8 cellular contexts compared by ENCODE assay signal in genomic region chr14:58637391-58638230, GRCh38. TPM values are rescaled to one million over a fixed set of nuclear protein-coding genes. Genes with fewer than 3 reads are reported as not detected.
DNase-seq lines count a peak whose midpoint lies in the region; ATAC-seq and TF ChIP-seq lines count a peak whose summit lies in the region.

DACT1 (plus strand) TSS chr14:58637962; CDS start chr14:58638203, 241 bp downstream.

- H3K4me1 Mint-ChIP-seq in activated naive CD4-positive, alpha-beta T cell treated with anti-CD3 and anti-CD28 coated beads, Interleukin-2, amount 10 ng/mL, durations not matched to agents 7 days and 5 days = peaks cover 57% of the 10 kb centered on the region

- H3K36me3 Mint-ChIP-seq in activated naive CD4-positive, alpha-beta T cell treated with anti-CD3 and anti-CD28 coated beads, Interleukin-2, amount 10 ng/mL, durations not matched to agents 7 days and 5 days = peaks cover 27% of the 10 kb centered on the region

- WGBS in upper lobe of left lung, 2 donors = 0% methylated on average over 19 to 36 of the region's 94 CpGs

- peak; percentile 36 for DNase-seq in SIG-M5 treated with dmso at 0.1 percent for 504 hours (lab: John Stamatoyannopoulos, UW; ENCODE audit: unreplicated experiment)
- no peak for DNase-seq in SIG-M5 (lab: John Stamatoyannopoulos, UW)
- DNase-seq in NT2/D1 (ENCODE audit: low read depth, low spot score) = no peak
- peak; percentile 84 for DNase-seq in activated naive CD4-positive, alpha-beta T cell treated with anti-CD3 and anti-CD28 coated beads, Interleukin-2, amount 10 ng/mL, durations not matched to agents 7 days and 5 days
- DNase-seq in glomerular endothelial cell (ENCODE audit: extremely low read depth, low read depth, low spot score) = peak; percentile 31
- peak in 1 of 2 donors; percentile 93 for DNase-seq in upper lobe of left lung

- peak; percentile 75 for ATAC-seq in HG02798 (IDR thresholded peaks at IDR 0.05; ENCODE audit: poor library complexity, unreplicated experiment)
- peak; percentile 34 to 85 for ATAC-seq in upper lobe of left lung (ENCODE audit: low FRiP score in 2 of 2)

- H3K36me3 ChIP-seq in NT2/D1 (ENCODE audit: insufficient read depth, insufficient read length, low read length) (peaks cover 27% of the 10 kb centered on the region), neutrophil (no peaks in the 10 kb centered on the region), upper lobe of left lung (peaks cover 0 to 8% (median 0%) of the 10 kb centered on the region in 4 donors)

- H3K9me3 Mint-ChIP-seq in activated naive CD4-positive, alpha-beta T cell treated with anti-CD3 and anti-CD28 coated beads, Interleukin-2, amount 10 ng/mL, durations not matched to agents 7 days and 5 days = no peaks in the 10 kb centered on the region

- peak within 1 kb of the TSS; percentile 68 for H3K4me3 ChIP-seq in NT2/D1 (ENCODE audit: insufficient read length, low read depth)
- peak within 1 kb of the TSS; percentile 57 to 64 for H3K4me3 ChIP-seq in neutrophil (ENCODE audit: low read depth in 1 of 2, low read length in 1 of 2)
- peak within 1 kb of the TSS; percentile 55 to 75 (median 73) for H3K4me3 ChIP-seq in upper lobe of left lung

- H3K27ac Mint-ChIP-seq in activated naive CD4-positive, alpha-beta T cell treated with anti-CD3 and anti-CD28 coated beads, Interleukin-2, amount 10 ng/mL, durations not matched to agents 7 days and 5 days = peak within 1 kb of the TSS; percentile 92

- H3K4me1 ChIP-seq in NT2/D1 (ENCODE audit: insufficient read depth, insufficient read length) (no peaks in the 10 kb centered on the region), neutrophil (ENCODE audit: control insufficient read depth in 1 of 2, insufficient read depth in 1 of 2, low read depth in 1 of 2, low read length in 1 of 2) (peaks cover 13 to 21% of the 10 kb centered on the region in 2 experiments), upper lobe of left lung (peaks cover 16 to 37% (median 20%) of the 10 kb centered on the region in 4 donors)

- H3K9ac ChIP-seq in NT2/D1 (ENCODE audit: insufficient read length, low read depth) = peak within 1 kb of the TSS; percentile 89

- H3K4me3 Mint-ChIP-seq in activated naive CD4-positive, alpha-beta T cell treated with anti-CD3 and anti-CD28 coated beads, Interleukin-2, amount 10 ng/mL, durations not matched to agents 7 days and 5 days = peak within 1 kb of the TSS; percentile 92

- no peak for TF ChIP-seq CTCF in neutrophil (IDR thresholded peaks at IDR 0.05)
- TF ChIP-seq CTCF in upper lobe of left lung (IDR thresholded peaks at IDR 0.05) = peak in 2 of 6 experiments; percentile 43 to 61

- no peaks in the 10 kb centered on the region for H3K9me3 ChIP-seq in NT2/D1 (ENCODE audit: insufficient read depth, low read length)
- no peaks in the 10 kb centered on the region for H3K9me3 ChIP-seq in neutrophil
- H3K9me3 ChIP-seq in upper lobe of left lung = no peaks in the 10 kb centered on the region

- peaks cover 16% of the 10 kb centered on the region for H3K27me3 ChIP-seq in NT2/D1 (ENCODE audit: insufficient read depth, insufficient read length)
- peaks cover 64% of the 10 kb centered on the region for H3K27me3 ChIP-seq in neutrophil
- peaks cover 0 to 4% (median 0%) of the 10 kb centered on the region in 4 donors for H3K27me3 ChIP-seq in upper lobe of left lung

- H3K27ac ChIP-seq in neutrophil (no peak within 1 kb of the TSS), upper lobe of left lung (peak within 1 kb of the TSS; percentile 64 to 88 (median 82))

- peak in 2 of 4 donors; percentile 24 to 25 for TF ChIP-seq POLR2A in upper lobe of left lung (IDR thresholded peaks at IDR 0.05)

- peaks cover 25% of the 10 kb centered on the region for H3K27me3 Mint-ChIP-seq in activated naive CD4-positive, alpha-beta T cell treated with anti-CD3 and anti-CD28 coated beads, Interleukin-2, amount 10 ng/mL, durations not matched to agents 7 days and 5 days

- CTCF ChIA-PET in activated naive CD4-positive, alpha-beta T cell treated with anti-CD3 and anti-CD28 coated beads, Interleukin-2, amount 10 ng/mL, durations not matched to agents 7 days and 5 days (lab: Charles Lee) = interaction anchor here (0.8 to 4.9 kb wide), 2 partner anchors 11 to 137 kb away, joined by 3 to 31 read pairs; no protein-coding TSS in a partner anchor

- TF ChIP-seq EP300 in upper lobe of left lung (IDR thresholded peaks at IDR 0.05) = no peak

RNA-seq across cellular contexts. Expression of gene DACT1, which starts in this region (rescaled TPM):
- total RNA-seq in glomerular endothelial cell (1.2 and 4.3 TPM in 2 replicates), upper lobe of left lung (1 to 10 TPM; 1.0 to 8.1 (median 4.5) TPM)

Comparison
In these comparisons a context has a peak if more than half of its experiments do, and no peak if none do; other contexts are left out.
1. DNase-seq: peak in SIG-M5 treated with dmso at 0.1 percent for 504 hours (single experiment), activated naive CD4-positive, alpha-beta T cell treated with anti-CD3 and anti-CD28 coated beads, Interleukin-2, amount 10 ng/mL, durations not matched to agents 7 days and 5 days (single experiment) and glomerular endothelial cell (single experiment); none in SIG-M5 (single experiment) and NT2/D1 (single experiment).
2. Peak in every context shown above with its lines, with median percentiles within 50 percentile points of each other: H3K4me3 ChIP-seq.